In genomic region chrX:55452825-55453124, GRCh38 we compare ENCODE assay signal across 8 cellular contexts. TPM values are rescaled to one million over a fixed set of nuclear protein-coding genes. Genes with fewer than 3 reads are reported as not detected.
DNase-seq lines count a peak whose midpoint lies in the region; ATAC-seq and TF ChIP-seq lines count a peak whose summit lies in the region.

No MANE protein-coding gene starts in this region.

- no peak for TF ChIP-seq POLR2A in thyroid gland (IDR thresholded peaks at IDR 0.05)

- H3K9me3 Mint-ChIP-seq in activated T-cell treated with anti-CD3 and anti-CD28 coated beads, Interleukin-2, amount 50 U/mL, for 72 hours = no peaks in the 10 kb centered on the region
- no peaks in the 10 kb centered on the region for H3K9me3 Mint-ChIP-seq in activated naive CD8-positive, alpha-beta T cell treated with anti-CD3 and anti-CD28 coated beads, Interleukin-2, amount 10 ng/mL, durations not matched to agents 7 days and 5 days

- 2% methylated on average over 10 of the region's 10 CpGs for WGBS in liver
- WGBS in thyroid gland, 2 donors = 3 to 4% methylated on average over 8 to 10 of the region's 10 CpGs

- H3K36me3 ChIP-seq in liver (ENCODE audit: control insufficient read depth in 4 of 4, insufficient read depth in 3 of 4, low read depth in 1 of 4, low read length in 3 of 4) = no peaks in the 10 kb centered on the region
- H3K36me3 ChIP-seq in thyroid gland = no peaks in the 10 kb centered on the region

- H3K9me3 ChIP-seq in liver (ENCODE audit: control insufficient read depth in 4 of 4, low read length in 3 of 4) = no peaks in the 10 kb centered on the region
- H3K9me3 ChIP-seq in thyroid gland = no peaks in the 10 kb centered on the region

- peak overlapping the region; percentile 93 to 95 for H3K4me3 Mint-ChIP-seq in activated T-cell treated with anti-CD3 and anti-CD28 coated beads, Interleukin-2, amount 50 U/mL, for 72 hours
- H3K4me3 Mint-ChIP-seq in activated naive CD8-positive, alpha-beta T cell treated with anti-CD3 and anti-CD28 coated beads, Interleukin-2, amount 10 ng/mL, durations not matched to agents 7 days and 5 days = peak overlapping the region; percentile 95

- H3K36me3 Mint-ChIP-seq in activated T-cell treated with anti-CD3 and anti-CD28 coated beads, Interleukin-2, amount 50 U/mL, for 72 hours (ENCODE audit: insufficient read depth in 2 of 2) = peaks cover 0 to 4% of the 10 kb centered on the region in 2 donors
- H3K36me3 Mint-ChIP-seq in activated naive CD8-positive, alpha-beta T cell treated with anti-CD3 and anti-CD28 coated beads, Interleukin-2, amount 10 ng/mL, durations not matched to agents 7 days and 5 days = no peaks in the 10 kb centered on the region

- peak overlapping the region in 1 of 2 donors; percentile 61 for H3K27ac ChIP-seq in liver (ENCODE audit: low read depth in 1 of 2, low read length in 2 of 2)
- no peak overlapping the region for H3K27ac ChIP-seq in thyroid gland

- no peaks in the 10 kb centered on the region for H3K4me1 Mint-ChIP-seq in activated T-cell treated with anti-CD3 and anti-CD28 coated beads, Interleukin-2, amount 50 U/mL, for 72 hours (ENCODE audit: low read depth)
- peaks cover 7% of the 10 kb centered on the region for H3K4me1 Mint-ChIP-seq in activated naive CD8-positive, alpha-beta T cell treated with anti-CD3 and anti-CD28 coated beads, Interleukin-2, amount 10 ng/mL, durations not matched to agents 7 days and 5 days

- no peak for TF ChIP-seq RAD21 in liver (IDR thresholded peaks at IDR 0.05)

- peak; percentile 1 to 4 for DNase-seq in activated T-cell treated with anti-CD3 and anti-CD28 coated beads, Interleukin-2, amount 50 U/mL, for 72 hours
- no peak for DNase-seq in activated T-cell treated with anti-CD3 and anti-CD28 coated beads, Interleukin-2, amount 50 U/mL, for 48 hours
- no peak for DNase-seq in activated naive CD8-positive, alpha-beta T cell treated with anti-CD3 and anti-CD28 coated beads, Interleukin-2, amount 10 ng/mL, durations not matched to agents 7 days and 5 days
- no peak for DNase-seq in thyroid gland
- no peak for DNase-seq in stimulated activated CD4-positive, alpha-beta T cell treated with anti-CD3 and anti-CD28 coated beads, Interleukin-4, amount 100 ng/mL, for 1 hour
- DNase-seq in AG08395 (ENCODE audit: low spot score) = no peak

- H3K9ac ChIP-seq in liver (ENCODE audit: low read depth in 1 of 2, low read length in 2 of 2) = peak overlapping the region in 1 of 2 donors; percentile 74

- intact Hi-C loops in thyroid gland (cut with DNase I) = no loop called here

- ATAC-seq in activated T-cell treated with anti-CD3 and anti-CD28 coated beads, Interleukin-2, amount 50 U/mL, for 72 hours (replicated peaks in 1 of 2) = peak; percentile 8 to 29
- no peak for ATAC-seq in activated naive CD8-positive, alpha-beta T cell treated with anti-CD3 and anti-CD28 coated beads, Interleukin-2, amount 10 ng/mL, durations not matched to agents 7 days and 5 days (ENCODE audit: low read depth)
- no peak for ATAC-seq in esophagus mucosa

- no peaks in the 10 kb centered on the region for H3K27me3 Mint-ChIP-seq in activated T-cell treated with anti-CD3 and anti-CD28 coated beads, Interleukin-2, amount 50 U/mL, for 72 hours (ENCODE audit: low read depth)
- no peaks in the 10 kb centered on the region for H3K27me3 Mint-ChIP-seq in activated naive CD8-positive, alpha-beta T cell treated with anti-CD3 and anti-CD28 coated beads, Interleukin-2, amount 10 ng/mL, durations not matched to agents 7 days and 5 days

- no peak for TF ChIP-seq CTCF in liver (IDR thresholded peaks at IDR 0.05; ENCODE audit: low read depth, low read length, missing input control)
- TF ChIP-seq CTCF in thyroid gland (IDR thresholded peaks at IDR 0.05) = no peak

- H3K4me1 ChIP-seq in liver (ENCODE audit: control insufficient read depth in 4 of 4, insufficient read depth in 4 of 4, low read length in 3 of 4) = peaks cover 0 to 15% (median 8%) of the 10 kb centered on the region in 4 donors
- H3K4me1 ChIP-seq in thyroid gland = no peaks in the 10 kb centered on the region

- POLR2A ChIA-PET in activated naive CD8-positive, alpha-beta T cell treated with anti-CD3 and anti-CD28 coated beads, Interleukin-2, amount 10 ng/mL, durations not matched to agents 7 days and 5 days (lab: Charles Lee) = interaction anchor here (1.5 to 2.6 kb wide), 3 partner anchors 36 to 455 kb away, joined by 4 to 18 read pairs (median 6); partner anchors contain the start of gene USP51

- no peaks in the 10 kb centered on the region for H3K27me3 ChIP-seq in liver (ENCODE audit: control insufficient read depth in 4 of 4, insufficient read depth in 4 of 4, low read length in 3 of 4)
- no peaks in the 10 kb centered on the region for H3K27me3 ChIP-seq in thyroid gland

- peak overlapping the region; percentile 79 for H3K27ac Mint-ChIP-seq in activated T-cell treated with anti-CD3 and anti-CD28 coated beads, Interleukin-2, amount 50 U/mL, for 72 hours
- peak overlapping the region; percentile 87 for H3K27ac Mint-ChIP-seq in activated naive CD8-positive, alpha-beta T cell treated with anti-CD3 and anti-CD28 coated beads, Interleukin-2, amount 10 ng/mL, durations not matched to agents 7 days and 5 days

- H3K4me3 ChIP-seq in liver (ENCODE audit: low read depth in 1 of 3, low read length in 3 of 3) (peak overlapping the region; percentile 73 to 88 (median 75)), thyroid gland (replicated peaks in 1 of 3) (peak overlapping the region; percentile 26 to 62 (median 37))

TF ChIP-seq in liver, 16 proteins besides CTCF, POLR2A, EP300 and RAD21:
- TF ChIP-seq SP1 (IDR thresholded peaks at IDR 0.05) (no peak), FOXA2 (IDR thresholded peaks at IDR 0.05) (no peak), EGR1 (IDR thresholded peaks at IDR 0.05; ENCODE audit: low read depth in 2 of 2) (no peak), RXRA (IDR thresholded peaks at IDR 0.05) (no peak), ATF3 (IDR thresholded peaks at IDR 0.05) (no peak), TAF1 (conservative IDR thresholded peaks at IDR 0.05) (no peak), ZBTB33 (IDR thresholded peaks at IDR 0.05) (no peak)

RNA-seq across cellular contexts. Expression of gene MAGEH1, which starts 0.8 kb away (rescaled TPM):
- total RNA-seq in activated T-cell treated with anti-CD3 and anti-CD28 coated beads, Interleukin-2, amount 50 U/mL, for 72 hours = 10 to 100 TPM; 18.9 to 20.6 TPM
- 10 to 100 TPM; 16.0 to 17.9 TPM for total RNA-seq in activated naive CD8-positive, alpha-beta T cell treated with anti-CD3 and anti-CD28 coated beads, Interleukin-2, amount 10 ng/mL, durations not matched to agents 7 days and 5 days
- 10 to 100 TPM; 11.8 to 18.0 TPM for total RNA-seq in liver
- 10 to 100 TPM in 1 of 2 donors, 1 to 10 TPM in 1; 6.0 to 11.0 TPM for polyA plus RNA-seq in liver
- total RNA-seq in thyroid gland = 10 to 100 TPM; 34.5 to 74.0 (median 54.4) TPM
- 2.1 TPM for total RNA-seq in esophagus mucosa

RNA-seq across cellular contexts. Expression of gene USP51, which starts 36.9 kb away (rescaled TPM):
- total RNA-seq in activated T-cell treated with anti-CD3 and anti-CD28 coated beads, Interleukin-2, amount 50 U/mL, for 72 hours = 1 to 10 TPM; 2.2 to 2.7 TPM
- 1 to 10 TPM; 1.6 to 2.0 TPM for total RNA-seq in activated naive CD8-positive, alpha-beta T cell treated with anti-CD3 and anti-CD28 coated beads, Interleukin-2, amount 10 ng/mL, durations not matched to agents 7 days and 5 days
- total RNA-seq in liver (1 to 10 TPM in 1 of 2 donors, under 1 TPM in 1; 0.33 to 6.7 TPM), thyroid gland (10 to 100 TPM in 1 of 4 donors, 1 to 10 TPM in 3; 5.5 to 12.7 (median 8.5) TPM), esophagus mucosa (0.40 TPM)
- polyA plus RNA-seq in liver = under 1 TPM; 0.19 to 0.29 TPM

Comparison
In these comparisons a context has a peak if more than half of its experiments do, and no peak if none do; other contexts are left out.
1. DNase-seq: peak in activated T-cell treated with anti-CD3 and anti-CD28 coated beads, Interleukin-2, amount 50 U/mL, for 72 hours (2 of 2); none in activated T-cell treated with anti-CD3 and anti-CD28 coated beads, Interleukin-2, amount 50 U/mL, for 48 hours (0 of 2), activated naive CD8-positive, alpha-beta T cell treated with anti-CD3 and anti-CD28 coated beads, Interleukin-2, amount 10 ng/mL, durations not matched to agents 7 days and 5 days (single experiment), thyroid gland (0 of 2), stimulated activated CD4-positive, alpha-beta T cell treated with anti-CD3 and anti-CD28 coated beads, Interleukin-4, amount 100 ng/mL, for 1 hour (single experiment) and AG08395 (single experiment).
2. ATAC-seq: peak in activated T-cell treated with anti-CD3 and anti-CD28 coated beads, Interleukin-2, amount 50 U/mL, for 72 hours (2 of 2); none in activated naive CD8-positive, alpha-beta T cell treated with anti-CD3 and anti-CD28 coated beads, Interleukin-2, amount 10 ng/mL, durations not matched to agents 7 days and 5 days (single experiment) and esophagus mucosa (single experiment).